Comparison of ENCODE assay signal across 10 cellular contexts in genomic region chr20:56273491-56273890, GRCh38. TPM values are rescaled to one million over a fixed set of nuclear protein-coding genes. Genes with fewer than 3 reads are reported as not detected.
"Had no signal": no experiment of that assay in that cellular context is flagged by ENCODE, and none has a peak within 500 bp of the region (broad histone marks: within the 10 kb centered on the region; RNA-seq: fewer than 3 reads in every experiment).

No MANE protein-coding gene starts in this region.

- ATAC-seq: GM23338, HCT116 had no signal

- DNase-seq: GM23248, GOT3, H7, H9, HCEC 1CT, HFFc6 had no signal

RNA-seq across cellular contexts. Expression of gene MC3R, which starts 25.0 kb away (rescaled TPM):
- total RNA-seq: GM23248, GM23338, H1, H4, H7, H9, HFFc6 had no signal
- polyA plus RNA-seq: GM23248, GM23338, H1 had no signal
